ENCODE assay signal across 25 cellular contexts in the genomic region with DNA sequence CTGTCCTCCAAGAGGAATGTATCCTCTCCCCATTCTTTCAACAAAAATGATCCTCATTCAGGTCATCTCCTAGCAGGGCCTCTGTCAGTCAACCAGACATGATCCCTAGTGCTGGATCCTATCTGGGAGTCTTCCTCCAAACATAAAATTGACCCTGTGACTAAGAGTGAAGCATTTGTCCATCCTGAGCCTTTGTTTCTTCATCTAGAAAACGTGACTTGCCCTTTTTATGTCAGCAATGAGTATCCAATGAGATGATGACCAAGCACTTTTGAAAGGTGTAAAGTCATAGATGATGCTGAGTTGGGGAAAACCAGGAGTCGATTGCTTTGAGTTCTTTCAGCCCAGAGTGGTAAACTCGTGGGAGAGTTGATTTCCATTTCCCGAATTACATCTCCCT.
"Had no signal": no experiment of that assay in that cellular context is flagged by ENCODE, and none has a peak within 500 bp of the region (broad histone marks: within the 10 kb centered on the region; RNA-seq: fewer than 3 reads in every experiment).

No MANE protein-coding gene starts in this region.

- H3K4me3 ChIP-seq: breast epithelium, MG63, Peyer's patch, SJCRH30 had no signal

- ATAC-seq: activated CD4-positive, alpha-beta T cell treated with anti-CD3 and anti-CD28 coated beads for 36 hours had no signal

- DNase-seq: activated CD4-positive, alpha-beta memory T cell treated with anti-CD3 and anti-CD28 coated beads, Interleukin-2, amount 10 ng/mL, durations not matched to agents 7 days and 5 days; activated CD4-positive, alpha-beta T cell treated with anti-CD3 and anti-CD28 coated beads for 36 hours; activated CD4-positive, alpha-beta T cell treated with anti-CD3 and anti-CD28 coated beads, Interleukin-2, amount 50 U/mL, for 1 hour; activated gamma-delta T cell treated with Interleukin-2 at 50 U/mL for 16 hours; activated naive CD4-positive, alpha-beta T cell treated with anti-CD3 and anti-CD28 coated beads, Interleukin-2, amount 10 ng/mL, durations not matched to agents 7 days and 5 days; activated naive CD8-positive, alpha-beta T cell treated with anti-CD3 and anti-CD28 coated beads for 36 hours; activated T-cell treated with anti-CD3 and anti-CD28 coated beads for 4 hours; activated T-cell treated with anti-CD3 and anti-CD28 coated beads, Interleukin-2, amount 50 U/mL, for 48 hours; caudate nucleus; MG63; MV-4-11; NCI-H1105; NCI-H1436; NCI-H187; NCI-H2081 treated with DMSO at 0.1 percent for 48 hours; NCI-H446; NCI-H524; Peyer's patch; Right ventricle myocardium superior; SJCRH30; SK-N-SH; T-helper 1 cell had no signal

- H3K9me3 ChIP-seq: breast epithelium, MG63, Peyer's patch, SJCRH30, SK-N-SH had no signal

- H3K36me3 ChIP-seq: breast epithelium, MG63, Peyer's patch, SJCRH30 had no signal

- H3K27me3 ChIP-seq: breast epithelium, MG63, Peyer's patch, SJCRH30 had no signal

- H3K4me1 ChIP-seq: breast epithelium, Peyer's patch, SJCRH30 had no signal

- H3K9ac ChIP-seq: SK-N-SH had no signal

- H3K4me2 ChIP-seq: SK-N-SH had no signal

- H3K27ac ChIP-seq: breast epithelium, Peyer's patch, RWPE1, SJCRH30, VCaP had no signal
